ENCODE assay signal across 29 cellular contexts in the genomic region with DNA sequence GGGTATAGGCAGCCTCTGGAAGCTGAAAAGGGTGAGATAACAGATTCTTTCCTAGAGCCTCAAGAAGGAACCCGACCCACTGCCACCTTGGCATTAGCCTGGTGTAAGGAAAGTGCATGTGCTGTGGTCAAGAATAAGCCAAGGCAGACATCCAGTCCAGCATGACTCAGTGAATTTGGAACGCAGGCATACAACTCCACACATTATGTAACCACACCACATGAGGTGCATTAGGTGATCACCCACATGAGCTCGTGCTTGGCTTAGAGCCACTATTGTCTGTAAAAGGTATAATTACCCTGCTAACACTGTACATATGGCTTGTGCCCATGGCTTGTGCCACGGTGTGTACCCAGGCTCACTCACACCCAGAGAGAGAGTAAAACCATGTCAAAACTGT.
DNase-seq lines count a peak whose midpoint lies in the region; ATAC-seq, FAIRE-seq and TF ChIP-seq lines count a peak whose summit lies in the region.
"Had no signal": no experiment of that assay in that cellular context is flagged by ENCODE, and none has a peak within 500 bp of the region (broad histone marks: within the 10 kb centered on the region; RNA-seq: fewer than 3 reads in every experiment).

No MANE protein-coding gene starts in this region.

- H3K27me3 ChIP-seq in astrocyte (ENCODE audit: insufficient read depth, low read length): no peaks in the 10 kb centered on the region
- no peaks in the 10 kb centered on the region for H3K27me3 ChIP-seq in keratinocyte (ENCODE audit: control insufficient read depth, extremely low read depth, insufficient read depth, low read length)
- H3K27me3 ChIP-seq in HepG2 (ENCODE audit: control insufficient read depth in 1 of 2, insufficient read depth in 2 of 2, low read length in 2 of 2): no peaks in the 10 kb centered on the region

- no peak overlapping the region for H3K9ac ChIP-seq in astrocyte (ENCODE audit: low read length)
- no peak overlapping the region for H3K9ac ChIP-seq in keratinocyte (ENCODE audit: control insufficient read depth, extremely low read depth, insufficient read depth, low read length)
- no peak overlapping the region for H3K9ac ChIP-seq in HepG2 (ENCODE audit: insufficient read depth, low read depth, low read length)
- H3K9ac ChIP-seq: KMS-11 had no signal

- TF ChIP-seq POLR2A in GM12891 (IDR thresholded peaks at IDR 0.05; ENCODE audit: low read depth, low read length): no peak
- TF ChIP-seq POLR2A in HepG2 (IDR thresholded peaks at IDR 0.05; ENCODE audit: insufficient read depth in 1 of 2, low read depth in 2 of 2, low read length in 2 of 2): no peak

- ATAC-seq in stimulated activated memory B cell treated with anti-CD40 and anti-IgM and Interleukin-4, amounts not matched to agents 10 μg/mL and 1 μg/mL and 100 μg/mL, for 72 hours: no peak
- ATAC-seq in HepG2: no peak
- ATAC-seq: activated CD8-positive, alpha-beta T cell treated with anti-CD3 and anti-CD28 coated beads for 36 hours; activated naive CD8-positive, alpha-beta T cell treated with anti-CD3 and anti-CD28 coated beads, Interleukin-2, amount 50 U/mL, for 24 hours; left lobe of liver; naive thymus-derived CD4-positive, alpha-beta T cell; right cardiac atrium; T-cell had no signal

- H3K4me3 ChIP-seq in astrocyte (ENCODE audit: insufficient read depth, low read depth, low read length): no peak overlapping the region
- no peak overlapping the region for H3K4me3 ChIP-seq in keratinocyte (ENCODE audit: control insufficient read depth in 2 of 3, extremely low read depth in 1 of 3, insufficient read depth in 2 of 3, low read depth in 1 of 3, low read length in 3 of 3)
- H3K4me3 ChIP-seq in HepG2 (replicated peaks in 1 of 3; ENCODE audit: insufficient read depth in 1 of 3, low read depth in 2 of 3, low read length in 3 of 3): no peak overlapping the region
- H3K4me3 ChIP-seq: coronary artery, HAP-1 had no signal

- POLR2A ChIA-PET in HepG2 (lab: Yijun Ruan, JAX): no interaction called here

- H3K27ac Mint-ChIP-seq in astrocyte (ENCODE audit: unreplicated experiment): no peak overlapping the region
- no peak overlapping the region for H3K27ac Mint-ChIP-seq in stimulated activated memory B cell treated with anti-CD40 and anti-IgM and Interleukin-4, amounts not matched to agents 10 μg/mL and 1 μg/mL and 100 μg/mL, for 72 hours
- H3K27ac Mint-ChIP-seq: activated CD8-positive, alpha-beta T cell treated with anti-CD3 and anti-CD28 coated beads for 36 hours; activated naive CD8-positive, alpha-beta T cell treated with anti-CD3 and anti-CD28 coated beads, Interleukin-2, amount 50 U/mL, for 24 hours; CD14-positive monocyte; naive thymus-derived CD4-positive, alpha-beta T cell; T-cell had no signal

- CTCF ChIA-PET in HepG2 (lab: Yijun Ruan, JAX; ENCODE audit: low intra/inter-chr PET ratio, low total read pairs): no interaction called here

- peaks cover 2% of the 10 kb centered on the region for H3K36me3 Mint-ChIP-seq in astrocyte (ENCODE audit: low read depth, unreplicated experiment)
- no peaks in the 10 kb centered on the region for H3K36me3 Mint-ChIP-seq in stimulated activated memory B cell treated with anti-CD40 and anti-IgM and Interleukin-4, amounts not matched to agents 10 μg/mL and 1 μg/mL and 100 μg/mL, for 72 hours
- H3K36me3 Mint-ChIP-seq: CD14-positive monocyte; naive thymus-derived CD4-positive, alpha-beta T cell; T-cell had no signal

- TF ChIP-seq EP300 in HepG2 (IDR thresholded peaks at IDR 0.05; ENCODE audit: low read depth in 2 of 2, low read length in 2 of 2) (no peak), HepG2 (CRISPR knock-in tag; IDR thresholded peaks at IDR 0.05; ENCODE audit: borderline replicate concordance) (no peak)

- dilution Hi-C loops in keratinocyte (cut with MboI; ENCODE audit: extremely low pct_ligation_motif_present, low sequenced_read_pairs): no loop called here

- H4K20me1 ChIP-seq in astrocyte (ENCODE audit: insufficient read depth, low read length): no peaks in the 10 kb centered on the region
- no peaks in the 10 kb centered on the region for H4K20me1 ChIP-seq in keratinocyte (ENCODE audit: control insufficient read depth, extremely low read depth, insufficient read depth, low read length)
- no peaks in the 10 kb centered on the region for H4K20me1 ChIP-seq in HepG2 (ENCODE audit: insufficient read depth, low read length)

- H3K4me3 Mint-ChIP-seq in astrocyte (ENCODE audit: unreplicated experiment): no peak overlapping the region
- no peak overlapping the region for H3K4me3 Mint-ChIP-seq in stimulated activated memory B cell treated with anti-CD40 and anti-IgM and Interleukin-4, amounts not matched to agents 10 μg/mL and 1 μg/mL and 100 μg/mL, for 72 hours
- H3K4me3 Mint-ChIP-seq: activated CD8-positive, alpha-beta T cell treated with anti-CD3 and anti-CD28 coated beads for 36 hours; activated naive CD8-positive, alpha-beta T cell treated with anti-CD3 and anti-CD28 coated beads, Interleukin-2, amount 50 U/mL, for 24 hours; CD14-positive monocyte; naive thymus-derived CD4-positive, alpha-beta T cell; T-cell had no signal

- no peak for FAIRE-seq in astrocyte (lab: Jason Lieb, UNC)
- FAIRE-seq in keratinocyte (lab: Jason Lieb, UNC): peak; percentile 79
- no peak for FAIRE-seq in GM12891 (lab: Jason Lieb, UNC)
- no peak for FAIRE-seq in HepG2 (lab: Jason Lieb, UNC)
- FAIRE-seq: D721Med, GM18507, TTC549 had no signal

- H3K4me1 ChIP-seq in astrocyte (ENCODE audit: insufficient read depth, low read length): no peaks in the 10 kb centered on the region
- H3K4me1 ChIP-seq in keratinocyte (ENCODE audit: control insufficient read depth, extremely low read depth, insufficient read depth, low read length): no peaks in the 10 kb centered on the region
- no peaks in the 10 kb centered on the region for H3K4me1 ChIP-seq in HepG2 (ENCODE audit: insufficient read depth, low read length)
- H3K4me1 ChIP-seq: HAP-1 had no signal

- no peaks in the 10 kb centered on the region for H3K9me3 Mint-ChIP-seq in astrocyte (ENCODE audit: unreplicated experiment)
- H3K9me3 Mint-ChIP-seq in stimulated activated memory B cell treated with anti-CD40 and anti-IgM and Interleukin-4, amounts not matched to agents 10 μg/mL and 1 μg/mL and 100 μg/mL, for 72 hours: peaks cover 4% of the 10 kb centered on the region

- 0% methylated on average over 4 of the region's 4 CpGs for WGBS in HepG2 (ENCODE audit: low lambda C conversion rate)

- H3K79me2 ChIP-seq in astrocyte (ENCODE audit: insufficient read depth, low read length): no peaks in the 10 kb centered on the region
- H3K79me2 ChIP-seq in keratinocyte (ENCODE audit: control insufficient read depth, insufficient read depth, low read length): no peaks in the 10 kb centered on the region
- H3K79me2 ChIP-seq in HepG2 (ENCODE audit: insufficient read depth, low read length): no peaks in the 10 kb centered on the region

- no peaks in the 10 kb centered on the region for H3K9me1 ChIP-seq in keratinocyte (ENCODE audit: control insufficient read depth, extremely low read depth, insufficient read depth, low read length)

- H3K4me1 Mint-ChIP-seq in astrocyte (ENCODE audit: low read depth, unreplicated experiment): peaks cover 2% of the 10 kb centered on the region
- H3K4me1 Mint-ChIP-seq in stimulated activated memory B cell treated with anti-CD40 and anti-IgM and Interleukin-4, amounts not matched to agents 10 μg/mL and 1 μg/mL and 100 μg/mL, for 72 hours: no peaks in the 10 kb centered on the region
- H3K4me1 Mint-ChIP-seq: activated naive CD8-positive, alpha-beta T cell treated with anti-CD3 and anti-CD28 coated beads, Interleukin-2, amount 50 U/mL, for 24 hours; CD14-positive monocyte; naive thymus-derived CD4-positive, alpha-beta T cell; T-cell had no signal

- H3K36me3 ChIP-seq in astrocyte (ENCODE audit: insufficient read depth, low read length) (no peaks in the 10 kb centered on the region), keratinocyte (ENCODE audit: control insufficient read depth in 2 of 2, extremely low read depth in 1 of 2, insufficient read depth in 2 of 2, low read length in 2 of 2) (no peaks in the 10 kb centered on the region), HepG2 (replicated peaks in 1 of 2; ENCODE audit: control insufficient read depth in 1 of 2, insufficient read depth in 2 of 2, low read length in 2 of 2) (no peaks in the 10 kb centered on the region)
- H3K36me3 ChIP-seq: HAP-1 had no signal

- no peak overlapping the region for H2AFZ ChIP-seq in astrocyte (ENCODE audit: low read depth, low read length)
- no peak overlapping the region for H2AFZ ChIP-seq in keratinocyte (ENCODE audit: control insufficient read depth, low read length)
- H2AFZ ChIP-seq in HepG2 (ENCODE audit: low read length): no peak overlapping the region

- H3K27ac ChIP-seq in astrocyte (ENCODE audit: low read depth, low read length): no peak overlapping the region
- H3K27ac ChIP-seq in keratinocyte (ENCODE audit: control insufficient read depth, insufficient read depth, low read length): no peak overlapping the region
- no peak overlapping the region for H3K27ac ChIP-seq in HepG2 (ENCODE audit: extremely low read length, insufficient read depth, low read length)
- H3K27ac ChIP-seq: coronary artery, KMS-11 had no signal

- H3K4me2 ChIP-seq in astrocyte (ENCODE audit: low read length): no peak overlapping the region
- no peak overlapping the region for H3K4me2 ChIP-seq in keratinocyte (ENCODE audit: control insufficient read depth, extremely low read depth, insufficient read depth, low read depth, low read length)
- H3K4me2 ChIP-seq in HepG2 (ENCODE audit: low read depth, low read length): no peak overlapping the region
- H3K4me2 ChIP-seq: KMS-11 had no signal

- H3K9me3 ChIP-seq in astrocyte (ENCODE audit: insufficient read depth, low read depth, low read length) (peaks cover 4% of the 10 kb centered on the region), keratinocyte (ENCODE audit: control insufficient read depth, low read depth, low read length) (no peaks in the 10 kb centered on the region), HepG2 (ENCODE audit: low read length) (peaks cover 14% of the 10 kb centered on the region)
- H3K9me3 ChIP-seq: HAP-1 had no signal

- DNase-seq in AG20443 (ENCODE audit: low spot score) (peak; percentile 13), HT1080 (ENCODE audit: low read depth) (peak; percentile 27), astrocyte (ENCODE audit: low read depth) (peak; percentile 17), keratinocyte (ENCODE audit: low read depth, low spot score) (peak; percentile 15), GM12891 (ENCODE audit: insufficient read length, low spot score) (no peak), HepG2 (ENCODE audit: low spot score) (no peak)
- DNase-seq: activated CD4-positive, CD25-positive, alpha-beta regulatory T cell treated with anti-CD3 and anti-CD28 coated beads, Interleukin-2, amount 50 U/mL, for 72 hours; activated CD8-positive, alpha-beta T cell treated with anti-CD3 and anti-CD28 coated beads for 36 hours; activated gamma-delta T cell; activated naive CD8-positive, alpha-beta T cell treated with anti-CD3 and anti-CD28 coated beads, Interleukin-2, amount 50 U/mL, for 24 hours; head of caudate nucleus; naive thymus-derived CD4-positive, alpha-beta T cell; NCI-H1092; NCI-H2029 treated with DMSO at 0.1 percent for 48 hours; NCI-H524 treated with DMSO at 0.1 percent for 48 hours; occipital lobe; right cardiac atrium; SHP77 treated with DMSO at 0.1 percent for 48 hours; stimulated activated CD8-positive, alpha-beta memory T cell treated with anti-CD3 and anti-CD28 coated beads, Interleukin-4, amount 100 ng/mL, for 48 hours; T-cell had no signal

- BruUV-seq in HepG2 (replicated peaks; lab: Mats Ljungman, UMichigan): no TSS peak

- TF ChIP-seq CTCF in astrocyte (IDR thresholded peaks at IDR 0.05; ENCODE audit: insufficient read depth, low read depth, low read length) (no peak), keratinocyte (optimal IDR thresholded peaks at IDR 0.05 in 1 of 3, IDR thresholded peaks at IDR 0.05 in 1 of 3, conservative IDR thresholded peaks at IDR 0.05 in 1 of 3; ENCODE audit: extremely low read depth in 1 of 3, insufficient read depth in 2 of 3, low read length in 3 of 3) (no peak), HepG2 (CRISPR knock-in tag; IDR thresholded peaks at IDR 0.05) (no peak)

- intact Hi-C loops in HepG2 (cut with micrococcal nuclease; ENCODE audit: unreplicated experiment): no loop called here

- in situ Hi-C loops in HepG2 (cut with HindIII; ENCODE audit: extremely low pct_ligation_motif_present, low pct_unique_long_range_greater_than_20kb): no loop called here

- TF ChIP-seq RAD21 in HepG2 (CRISPR knock-in tag; IDR thresholded peaks at IDR 0.05): no peak

- H3K27me3 Mint-ChIP-seq in astrocyte (ENCODE audit: low read depth, unreplicated experiment): peaks cover 3% of the 10 kb centered on the region
- no peaks in the 10 kb centered on the region for H3K27me3 Mint-ChIP-seq in stimulated activated memory B cell treated with anti-CD40 and anti-IgM and Interleukin-4, amounts not matched to agents 10 μg/mL and 1 μg/mL and 100 μg/mL, for 72 hours
- H3K27me3 Mint-ChIP-seq: activated CD8-positive, alpha-beta T cell treated with anti-CD3 and anti-CD28 coated beads for 36 hours; activated naive CD8-positive, alpha-beta T cell treated with anti-CD3 and anti-CD28 coated beads, Interleukin-2, amount 50 U/mL, for 24 hours; naive thymus-derived CD4-positive, alpha-beta T cell; T-cell had no signal

Comparison
In these comparisons a context has a peak if more than half of its experiments do, and no peak if none do; other contexts are left out.
1. DNase-seq: peak in AG20443 (single experiment), HT1080 (single experiment), astrocyte (single experiment) and keratinocyte (single experiment); none in GM12891 (single experiment) and HepG2 (single experiment).